Comparison of ENCODE assay signal across 13 cellular contexts in genomic region chr19:8377598-8377997, GRCh38. TPM values are rescaled to one million over a fixed set of nuclear protein-coding genes. Genes with fewer than 3 reads are reported as not detected.
"Had no signal": no experiment of that assay in that cellular context is flagged by ENCODE, and none has a peak within 500 bp of the region (broad histone marks: within the 10 kb centered on the region; RNA-seq: fewer than 3 reads in every experiment).

No MANE protein-coding gene starts in this region.

- H3K4me3 Mint-ChIP-seq: activated CD4-positive, alpha-beta T cell treated with anti-CD3 and anti-CD28 coated beads, Interleukin-2, amount 10 ng/mL, durations not matched to agents 24 days and 14 days; activated naive CD4-positive, alpha-beta T cell treated with anti-CD3 and anti-CD28 coated beads, Interleukin-2, amount 10 ng/mL, durations not matched to agents 7 days and 5 days; activated T-cell treated with anti-CD3 and anti-CD28 coated beads, Interleukin-2, amount 50 U/mL, for 4 hours; dendritic cell treated with granulocyte-macrophage colony-stimulating factor and Interleukin-4, amounts not matched to agents 40 ng/mL and 50 ng/mL, for 4 days; naive thymus-derived CD8-positive, alpha-beta T cell; stimulated activated naive B cell treated with anti-CD40 and anti-IgM and Interleukin-4, amounts not matched to agents 10 μg/mL and 1 μg/mL and 100 μg/mL, for 72 hours; T-cell had no signal

- ATAC-seq: activated T-cell treated with anti-CD3 and anti-CD28 coated beads, Interleukin-2, amount 50 U/mL, for 4 hours; pancreas; stimulated activated naive B cell treated with anti-CD40 and anti-IgM and Interleukin-4, amounts not matched to agents 10 μg/mL and 1 μg/mL and 100 μg/mL, for 72 hours; T-cell; upper lobe of right lung had no signal

- H3K27ac ChIP-seq: pancreas, upper lobe of right lung had no signal

- H3K27ac Mint-ChIP-seq: activated CD4-positive, alpha-beta T cell treated with anti-CD3 and anti-CD28 coated beads, Interleukin-2, amount 10 ng/mL, durations not matched to agents 24 days and 14 days; activated naive CD4-positive, alpha-beta T cell treated with anti-CD3 and anti-CD28 coated beads, Interleukin-2, amount 10 ng/mL, durations not matched to agents 7 days and 5 days; dendritic cell treated with granulocyte-macrophage colony-stimulating factor and Interleukin-4, amounts not matched to agents 40 ng/mL and 50 ng/mL, for 4 days; stimulated activated naive B cell treated with anti-CD40 and anti-IgM and Interleukin-4, amounts not matched to agents 10 μg/mL and 1 μg/mL and 100 μg/mL, for 72 hours; T-cell had no signal

- H3K4me3 ChIP-seq: pancreas, upper lobe of right lung had no signal

- H3K27me3 Mint-ChIP-seq: activated CD4-positive, alpha-beta T cell treated with anti-CD3 and anti-CD28 coated beads, Interleukin-2, amount 10 ng/mL, durations not matched to agents 24 days and 14 days; dendritic cell treated with granulocyte-macrophage colony-stimulating factor and Interleukin-4, amounts not matched to agents 40 ng/mL and 50 ng/mL, for 4 days; naive thymus-derived CD8-positive, alpha-beta T cell; stimulated activated naive B cell treated with anti-CD40 and anti-IgM and Interleukin-4, amounts not matched to agents 10 μg/mL and 1 μg/mL and 100 μg/mL, for 72 hours; T-cell had no signal

- H3K4me1 Mint-ChIP-seq: stimulated activated naive B cell treated with anti-CD40 and anti-IgM and Interleukin-4, amounts not matched to agents 10 μg/mL and 1 μg/mL and 100 μg/mL, for 72 hours had no signal

- H3K4me1 ChIP-seq: upper lobe of right lung had no signal

- DNase-seq: activated CD4-positive, alpha-beta T cell treated with anti-CD3 and anti-CD28 coated beads, Interleukin-2, amount 10 ng/mL, durations not matched to agents 24 days and 14 days; activated CD8-positive, alpha-beta memory T cell treated with anti-CD3 and anti-CD28 coated beads, Interleukin-2, amount 50 U/mL, for 4 hours; activated naive CD4-positive, alpha-beta T cell treated with anti-CD3 and anti-CD28 coated beads, Interleukin-2, amount 10 ng/mL, durations not matched to agents 7 days and 5 days; activated T-cell treated with anti-CD3 and anti-CD28 coated beads, Interleukin-2, amount 50 U/mL, for 4 hours; effector CD8-positive, alpha-beta T cell; mesendoderm; naive thymus-derived CD8-positive, alpha-beta T cell; stimulated activated naive B cell treated with anti-CD40 and anti-IgM and Interleukin-4, amounts not matched to agents 10 μg/mL and 1 μg/mL and 100 μg/mL, for 72 hours; T-cell; T-helper 9 cell; upper lobe of right lung had no signal

- H3K9me3 Mint-ChIP-seq: activated CD4-positive, alpha-beta T cell treated with anti-CD3 and anti-CD28 coated beads, Interleukin-2, amount 10 ng/mL, durations not matched to agents 24 days and 14 days; activated naive CD4-positive, alpha-beta T cell treated with anti-CD3 and anti-CD28 coated beads, Interleukin-2, amount 10 ng/mL, durations not matched to agents 7 days and 5 days had no signal

- H3K27me3 ChIP-seq: pancreas, upper lobe of right lung had no signal

- H3K9me3 ChIP-seq: pancreas, upper lobe of right lung had no signal

- H3K36me3 ChIP-seq: upper lobe of right lung had no signal

RNA-seq across cellular contexts. Expression of gene ANGPTL4, which starts 13.6 kb away (rescaled TPM):
- total RNA-seq: naive thymus-derived CD8-positive, alpha-beta T cell had no signal
